Comparison of ENCODE assay signal across 1 cellular context in genomic region chr7:88306590-88307048, GRCh38.
TF ChIP-seq lines count a peak whose summit lies in the region.

Gene STEAP4 (minus strand): TSS chr7:88306894. CDS start chr7:88284269, 22,625 bp downstream.

TF ChIP-seq in WTC11, 78 proteins besides CTCF, POLR2A, EP300 and RAD21 (continued from another document):
- peak; percentile 49; the same call in 1 of the 2 replicates for TF ChIP-seq HMGXB4 (CRISPR knock-in tag; IDR thresholded peaks at IDR 0.05)
- TF ChIP-seq SMAD3 (CRISPR knock-in tag; IDR thresholded peaks at IDR 0.05; ENCODE audit: borderline replicate concordance) = no peak
- no peak for TF ChIP-seq CREB1 (CRISPR knock-in tag; IDR thresholded peaks at IDR 0.05)
- TF ChIP-seq ZNF671 (CRISPR knock-in tag; IDR thresholded peaks at IDR 0.05) = no peak
- TF ChIP-seq AR (CRISPR knock-in tag; IDR thresholded peaks at IDR 0.05) = no peak
- no peak for TF ChIP-seq ELF4 (CRISPR knock-in tag; IDR thresholded peaks at IDR 0.05; ENCODE audit: low read depth)
- 0 out of 2 replicates have a peak, but pooled peaks have one; percentile 24 for TF ChIP-seq CBFB (CRISPR knock-in tag; IDR thresholded peaks at IDR 0.05; ENCODE audit: low read depth)
- peak; percentile 95; the same call in 1 of the 2 replicates for TF ChIP-seq ETV6 (CRISPR knock-in tag; IDR thresholded peaks at IDR 0.05)
- no peak for TF ChIP-seq SMAD4 (CRISPR knock-in tag; IDR thresholded peaks at IDR 0.05)
- TF ChIP-seq HMGA2 (CRISPR knock-in tag; IDR thresholded peaks at IDR 0.05) = no peak
- TF ChIP-seq ZMAT4 (CRISPR knock-in tag; IDR thresholded peaks at IDR 0.05) = no peak
- no peak for TF ChIP-seq GTF2I (CRISPR knock-in tag; conservative IDR thresholded peaks at IDR 0.05)
- TF ChIP-seq ARID4B (CRISPR knock-in tag; IDR thresholded peaks at IDR 0.05; ENCODE audit: borderline replicate concordance) = no peak
- no peak for TF ChIP-seq ERG (CRISPR knock-in tag; IDR thresholded peaks at IDR 0.05)
- TF ChIP-seq AFF4 (CRISPR knock-in tag; IDR thresholded peaks at IDR 0.05; ENCODE audit: borderline replicate concordance) = no peak
- TF ChIP-seq GRHL2 (CRISPR knock-in tag; IDR thresholded peaks at IDR 0.05; ENCODE audit: insufficient replicate concordance, severe bottlenecking) = no peak
- TF ChIP-seq ATF2 (CRISPR knock-in tag; IDR thresholded peaks at IDR 0.05; ENCODE audit: borderline replicate concordance, low read depth) = no peak
